13 cellular contexts compared by ENCODE assay signal in the genomic region with DNA sequence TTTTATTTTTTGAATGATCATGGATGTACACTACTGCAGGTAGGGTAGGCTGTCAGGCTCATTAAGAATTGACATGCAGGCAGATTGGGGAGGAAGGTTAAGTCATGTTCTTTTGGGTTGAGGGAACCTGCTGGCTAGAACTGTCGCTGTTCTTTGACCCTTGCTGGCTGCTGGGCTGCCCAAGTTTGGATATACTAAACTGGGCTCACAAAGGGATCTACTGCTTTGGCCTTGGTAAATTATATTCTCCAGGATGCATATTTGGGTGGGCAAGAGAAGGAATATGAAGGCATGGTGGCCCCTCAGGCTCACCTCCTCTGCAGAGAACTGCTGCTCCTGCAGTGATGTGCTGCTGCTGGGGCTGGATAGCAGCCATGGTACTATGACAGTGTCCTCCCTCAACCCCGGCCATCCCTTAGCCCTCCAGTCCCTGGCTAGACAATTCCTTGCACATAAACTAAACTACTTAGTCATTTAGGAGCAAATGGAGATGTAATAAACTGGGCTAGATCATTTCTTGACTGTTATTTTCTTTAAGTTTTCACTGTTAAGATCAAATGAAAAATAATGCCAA. TPM values are rescaled to one million over a fixed set of nuclear protein-coding genes. Genes with fewer than 3 reads are reported as not detected.
A peak's percentile ranks its signal among the peaks of the same experiment; 100 is the strongest.
DNase-seq lines count a peak whose midpoint lies in the region; ATAC-seq, FAIRE-seq and TF ChIP-seq lines count a peak whose summit lies in the region.
"Had no signal": no experiment of that assay in that cellular context is flagged by ENCODE, and none has a peak within 500 bp of the region (broad histone marks: within the 10 kb centered on the region; RNA-seq: fewer than 3 reads in every experiment).

No MANE protein-coding gene starts in this region.

- H3K27ac ChIP-seq in kidney (ENCODE audit: low read depth in 2 of 2, low read length in 2 of 2): peak overlapping the region; percentile 94 to 96

- H3K27ac Mint-ChIP-seq in activated CD4-positive, alpha-beta T cell treated with anti-CD3 and anti-CD28 coated beads for 36 hours: peak overlapping the region; percentile 92
- H3K27ac Mint-ChIP-seq in activated naive CD8-positive, alpha-beta T cell treated with anti-CD3 and anti-CD28 coated beads, Interleukin-2, amount 50 U/mL, for 24 hours: peak overlapping the region; percentile 89
- peak overlapping the region in 1 of 2 donors; percentile 80 for H3K27ac Mint-ChIP-seq in stimulated activated naive CD8-positive, alpha-beta T cell treated with anti-CD3 and anti-CD28 coated beads, Interleukin-15, amount 100 ng/mL, for 72 hours

- intact Hi-C loops in activated CD4-positive, alpha-beta T cell treated with anti-CD3 and anti-CD28 coated beads for 36 hours (cut with DNase I, micrococcal nuclease): loop anchor here (2.0 to 5.0 kb wide), 11 partner anchors 178 to 1622 kb away; a partner anchor contains a TSS
- intact Hi-C loops in kidney (cut with DNase I) (no loop called here), sciatic nerve (cut with DNase I) (no loop called here)

- no peak for DNase-seq in activated CD4-positive, alpha-beta T cell treated with anti-CD3 and anti-CD28 coated beads for 36 hours
- no peak for DNase-seq in activated CD4-positive, alpha-beta T cell treated with anti-CD3 and anti-CD28 coated beads for 48 hours
- no peak for DNase-seq in activated naive CD8-positive, alpha-beta T cell treated with anti-CD3 and anti-CD28 coated beads, Interleukin-2, amount 50 U/mL, for 24 hours
- DNase-seq in kidney: no peak
- DNase-seq in stimulated activated naive CD8-positive, alpha-beta T cell treated with anti-CD3 and anti-CD28 coated beads, Interleukin-15, amount 100 ng/mL, for 72 hours: no peak
- no peak for DNase-seq in sciatic nerve (ENCODE audit: low spot score)
- no peak for DNase-seq in GOT3 (lab: John Stamatoyannopoulos, UW)
- no peak for DNase-seq in DMS153 treated with DMSO at 0.1 percent for 48 hours (lab: John Stamatoyannopoulos, UW; ENCODE audit: unreplicated experiment)
- DNase-seq: effector CD8-positive, alpha-beta T cell; islet precursor cell; NCI-H187 had no signal

- peak overlapping the region; percentile 36 to 95 for H3K4me3 ChIP-seq in kidney (ENCODE audit: low read length in 2 of 2)

- no peak for ATAC-seq in activated CD4-positive, alpha-beta T cell treated with anti-CD3 and anti-CD28 coated beads for 36 hours
- ATAC-seq in activated naive CD8-positive, alpha-beta T cell treated with anti-CD3 and anti-CD28 coated beads, Interleukin-2, amount 50 U/mL, for 24 hours: no peak
- ATAC-seq in stimulated activated naive CD8-positive, alpha-beta T cell treated with anti-CD3 and anti-CD28 coated beads, Interleukin-15, amount 100 ng/mL, for 72 hours: no peak
- no peak for ATAC-seq in sciatic nerve

- peaks cover 29 to 65% of the 10 kb centered on the region in 2 donors for H3K4me1 ChIP-seq in kidney (ENCODE audit: control insufficient read depth in 1 of 2, insufficient read depth in 1 of 2, low read depth in 1 of 2, low read length in 2 of 2)

- peaks cover 85% of the 10 kb centered on the region for H3K4me1 Mint-ChIP-seq in activated CD4-positive, alpha-beta T cell treated with anti-CD3 and anti-CD28 coated beads for 36 hours
- peaks cover 93% of the 10 kb centered on the region for H3K4me1 Mint-ChIP-seq in activated naive CD8-positive, alpha-beta T cell treated with anti-CD3 and anti-CD28 coated beads, Interleukin-2, amount 50 U/mL, for 24 hours
- peaks cover 94% of the 10 kb centered on the region for H3K4me1 Mint-ChIP-seq in stimulated activated naive CD8-positive, alpha-beta T cell treated with anti-CD3 and anti-CD28 coated beads, Interleukin-15, amount 100 ng/mL, for 72 hours

- POLR2A ChIA-PET in activated CD4-positive, alpha-beta T cell treated with anti-CD3 and anti-CD28 coated beads for 36 hours (lab: Charles Lee): no interaction called here

- peaks cover 6 to 16% of the 10 kb centered on the region in 2 donors for H3K36me3 ChIP-seq in kidney (ENCODE audit: control insufficient read depth in 1 of 2, insufficient read depth in 2 of 2, low read length in 2 of 2)
- H3K36me3 ChIP-seq: thoracic aorta had no signal

- CTCF ChIA-PET in activated CD4-positive, alpha-beta T cell treated with anti-CD3 and anti-CD28 coated beads for 36 hours (lab: Charles Lee): no interaction called here

- no peak for TF ChIP-seq CTCF in kidney (IDR thresholded peaks at IDR 0.05; ENCODE audit: borderline replicate concordance, extremely low read depth, insufficient read depth)

- H3K9ac ChIP-seq in kidney (ENCODE audit: low read length in 2 of 2): peak overlapping the region in 1 of 2 donors; percentile 96

- no peaks in the 10 kb centered on the region for H3K27me3 Mint-ChIP-seq in activated CD4-positive, alpha-beta T cell treated with anti-CD3 and anti-CD28 coated beads for 36 hours
- no peaks in the 10 kb centered on the region for H3K27me3 Mint-ChIP-seq in activated naive CD8-positive, alpha-beta T cell treated with anti-CD3 and anti-CD28 coated beads, Interleukin-2, amount 50 U/mL, for 24 hours
- H3K27me3 Mint-ChIP-seq in stimulated activated naive CD8-positive, alpha-beta T cell treated with anti-CD3 and anti-CD28 coated beads, Interleukin-15, amount 100 ng/mL, for 72 hours: no peaks in the 10 kb centered on the region

- no peaks in the 10 kb centered on the region for H3K9me3 Mint-ChIP-seq in activated CD4-positive, alpha-beta T cell treated with anti-CD3 and anti-CD28 coated beads for 36 hours (ENCODE audit: low read depth)
- no peaks in the 10 kb centered on the region for H3K9me3 Mint-ChIP-seq in activated naive CD8-positive, alpha-beta T cell treated with anti-CD3 and anti-CD28 coated beads, Interleukin-2, amount 50 U/mL, for 24 hours
- no peaks in the 10 kb centered on the region for H3K9me3 Mint-ChIP-seq in stimulated activated naive CD8-positive, alpha-beta T cell treated with anti-CD3 and anti-CD28 coated beads, Interleukin-15, amount 100 ng/mL, for 72 hours

- peaks cover 58% of the 10 kb centered on the region for H3K36me3 Mint-ChIP-seq in activated CD4-positive, alpha-beta T cell treated with anti-CD3 and anti-CD28 coated beads for 36 hours (ENCODE audit: low read depth)
- peaks cover 33% of the 10 kb centered on the region for H3K36me3 Mint-ChIP-seq in activated naive CD8-positive, alpha-beta T cell treated with anti-CD3 and anti-CD28 coated beads, Interleukin-2, amount 50 U/mL, for 24 hours (ENCODE audit: low read depth)

- no peaks in the 10 kb centered on the region for H3K9me3 ChIP-seq in kidney (ENCODE audit: control insufficient read depth in 1 of 2, low read length in 2 of 2)
- H3K9me3 ChIP-seq: thoracic aorta had no signal

- FAIRE-seq in kidney (lab: Jason Lieb, UNC): no peak
- FAIRE-seq: A204.1 had no signal

- peak overlapping the region; percentile 34 for H3K4me3 Mint-ChIP-seq in activated CD4-positive, alpha-beta T cell treated with anti-CD3 and anti-CD28 coated beads for 36 hours
- H3K4me3 Mint-ChIP-seq in activated naive CD8-positive, alpha-beta T cell treated with anti-CD3 and anti-CD28 coated beads, Interleukin-2, amount 50 U/mL, for 24 hours: peak overlapping the region; percentile 97
- H3K4me3 Mint-ChIP-seq in stimulated activated naive CD8-positive, alpha-beta T cell treated with anti-CD3 and anti-CD28 coated beads, Interleukin-15, amount 100 ng/mL, for 72 hours: peak overlapping the region; percentile 38 to 93

RNA-seq across cellular contexts. Expression of a gene that starts 6.1 kb away (rescaled TPM):
- 100 to 1,000 TPM; 247 to 257 TPM for total RNA-seq in activated CD4-positive, alpha-beta T cell treated with anti-CD3 and anti-CD28 coated beads for 36 hours
- total RNA-seq in kidney: 2,241 TPM
- polyA plus RNA-seq in kidney (ENCODE audit: insufficient read depth, low read depth, low replicate concordance): 1,218 TPM
- total RNA-seq in sciatic nerve: 251 TPM

Comparison
In these comparisons a context has a peak if more than half of its experiments do, and no peak if none do; other contexts are left out.
1. H3K4me3 Mint-ChIP-seq: peak in every context shown above with its lines; median percentile 97 in activated naive CD8-positive, alpha-beta T cell treated with anti-CD3 and anti-CD28 coated beads, Interleukin-2, amount 50 U/mL, for 24 hours; 66 in stimulated activated naive CD8-positive, alpha-beta T cell treated with anti-CD3 and anti-CD28 coated beads, Interleukin-15, amount 100 ng/mL, for 72 hours; 34 in activated CD4-positive, alpha-beta T cell treated with anti-CD3 and anti-CD28 coated beads for 36 hours.
2. intact Hi-C loops: an anchor here in activated CD4-positive, alpha-beta T cell treated with anti-CD3 and anti-CD28 coated beads for 36 hours (2.0 to 5.0 kb wide); none called in kidney and sciatic nerve.